ENCODE assay signal across 9 cellular contexts in genomic region chr19:2610637-2611482, GRCh38.
DNase-seq lines count a peak whose midpoint lies in the region; ATAC-seq, FAIRE-seq and TF ChIP-seq lines count a peak whose summit lies in the region.
"Had no signal": no experiment of that assay in that cellular context is flagged by ENCODE, and none has a peak within 500 bp of the region (broad histone marks: within the 10 kb centered on the region; RNA-seq: fewer than 3 reads in every experiment).

No MANE protein-coding gene starts in this region.

- H3K27ac Mint-ChIP-seq in CD14-positive monocyte = peak overlapping the region in 6 of 7 donors; percentile 53 to 90 (median 77)

- H3K4me1 ChIP-seq in right atrium auricular region = peaks cover 0 to 38% of the 10 kb centered on the region in 2 donors

- H3K27me3 ChIP-seq in right atrium auricular region = no peaks in the 10 kb centered on the region

- peaks cover 2 to 4% (median 2%) of the 10 kb centered on the region in 3 donors for H3K27me3 Mint-ChIP-seq in CD14-positive monocyte (ENCODE audit: low read depth in 3 of 3)

- peaks cover 13 to 23% (median 18%) of the 10 kb centered on the region in 7 donors for H3K9me3 Mint-ChIP-seq in CD14-positive monocyte

- DNase-seq in CD14-positive monocyte (ENCODE audit: low spot score) (peak; percentile 85), T follicular helper cell (ENCODE audit: low read depth) (peak; percentile 85), amniotic stem cell (lab: John Stamatoyannopoulos, UW) (peak; percentile 76), right atrium auricular region (ENCODE audit: low spot score) (peak; percentile 97), putamen (ENCODE audit: low spot score) (peak; percentile 68), urothelium cell line (ENCODE audit: low spot score) (peak; percentile 81)

- H3K4me3 Mint-ChIP-seq in CD14-positive monocyte = peak overlapping the region; percentile 88 to 95

- FAIRE-seq in urothelium cell line (lab: Jason Lieb, UNC) = no peak
- FAIRE-seq: colon had no signal

- no peaks in the 10 kb centered on the region for H3K36me3 ChIP-seq in right atrium auricular region

- no peaks in the 10 kb centered on the region for H3K9me3 ChIP-seq in right atrium auricular region

- TF ChIP-seq CTCF in CD14-positive monocyte (IDR thresholded peaks at IDR 0.05) (peak; percentile 96), LNCAP (IDR thresholded peaks at IDR 0.05) (peak; percentile 95), right atrium auricular region (IDR thresholded peaks at IDR 0.05) (peak; percentile 93 to 99)

- intact Hi-C loops in CD14-positive monocyte (cut with micrococcal nuclease) = loop anchor here (1.0 to 10.0 kb wide), 4 partner anchors 69 to 336 kb away; no protein-coding TSS in a partner anchor

- peak overlapping the region; percentile 88 to 92 for H3K27ac ChIP-seq in right atrium auricular region

- H3K4me1 Mint-ChIP-seq in CD14-positive monocyte = peaks cover 36% of the 10 kb centered on the region

- peak overlapping the region; percentile 24 to 53 for H3K4me3 ChIP-seq in right atrium auricular region

- peaks cover 0 to 9% of the 10 kb centered on the region in 2 donors for H3K36me3 Mint-ChIP-seq in CD14-positive monocyte

- ATAC-seq in GM19351 (IDR thresholded peaks at IDR 0.05; ENCODE audit: unreplicated experiment) = peak; percentile 34

Comparison
In these comparisons a context has a peak if more than half of its experiments do, and no peak if none do; other contexts are left out.
1. Peak in every context shown above with its lines: DNase-seq, ATAC-seq, H3K4me3 ChIP-seq and H3K27ac ChIP-seq.